Comparison of ENCODE assay signal across 1 cellular context in the genomic region with DNA sequence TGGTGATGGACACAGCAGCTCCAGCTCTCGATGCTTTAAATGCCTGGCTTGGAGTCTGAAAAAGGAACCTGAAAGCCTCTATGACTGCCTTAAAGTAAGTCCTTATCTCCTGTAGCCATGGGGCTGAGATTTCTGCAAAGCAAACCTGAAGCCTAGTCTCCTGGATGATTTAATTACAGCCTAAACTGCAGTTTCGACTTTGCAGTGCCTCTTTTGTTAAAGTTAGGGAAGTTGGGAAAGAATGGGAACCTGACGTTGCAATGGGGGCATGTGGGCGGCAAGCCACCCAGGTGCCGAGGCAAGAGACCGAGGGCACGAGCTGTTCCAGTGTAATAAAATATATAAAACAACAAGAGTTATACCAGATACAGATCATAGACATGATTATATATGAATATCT.
TF ChIP-seq lines count a peak whose summit lies in the region.

No MANE protein-coding gene starts in this region.

TF ChIP-seq in HepG2, 621 proteins besides CTCF, POLR2A, EP300 and RAD21:
- TF ChIP-seq REPIN1 (CRISPR knock-in tag; IDR thresholded peaks at IDR 0.05; ENCODE audit: borderline replicate concordance, low read depth) = 0 out of 2 replicates have a peak, but pooled peaks have one; percentile 11
- TF ChIP-seq ZSCAN25 (CRISPR knock-in tag; IDR thresholded peaks at IDR 0.05) = 0 out of 2 replicates have a peak, but pooled peaks have one; percentile 5
- TF ChIP-seq, protein P1, sequence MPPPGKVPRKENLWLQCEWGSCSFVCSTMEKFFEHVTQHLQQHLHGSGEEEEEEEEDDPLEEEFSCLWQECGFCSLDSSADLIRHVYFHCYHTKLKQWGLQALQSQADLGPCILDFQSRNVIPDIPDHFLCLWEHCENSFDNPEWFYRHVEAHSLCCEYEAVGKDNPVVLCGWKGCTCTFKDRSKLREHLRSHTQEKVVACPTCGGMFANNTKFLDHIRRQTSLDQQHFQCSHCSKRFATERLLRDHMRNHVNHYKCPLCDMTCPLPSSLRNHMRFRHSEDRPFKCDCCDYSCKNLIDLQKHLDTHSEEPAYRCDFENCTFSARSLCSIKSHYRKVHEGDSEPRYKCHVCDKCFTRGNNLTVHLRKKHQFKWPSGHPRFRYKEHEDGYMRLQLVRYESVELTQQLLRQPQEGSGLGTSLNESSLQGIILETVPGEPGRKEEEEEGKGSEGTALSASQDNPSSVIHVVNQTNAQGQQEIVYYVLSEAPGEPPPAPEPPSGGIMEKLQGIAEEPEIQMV (CRISPR knock-in tag; IDR thresholded peaks at IDR 0.05; ENCODE audit: low read depth) = 0 out of 2 replicates have a peak, but pooled peaks have one; percentile 1
- no peak for TF ChIP-seq ZFYVE20 (CRISPR knock-in tag; IDR thresholded peaks at IDR 0.05; ENCODE audit: borderline replicate concordance, low read depth)
- TF ChIP-seq, protein P2, sequence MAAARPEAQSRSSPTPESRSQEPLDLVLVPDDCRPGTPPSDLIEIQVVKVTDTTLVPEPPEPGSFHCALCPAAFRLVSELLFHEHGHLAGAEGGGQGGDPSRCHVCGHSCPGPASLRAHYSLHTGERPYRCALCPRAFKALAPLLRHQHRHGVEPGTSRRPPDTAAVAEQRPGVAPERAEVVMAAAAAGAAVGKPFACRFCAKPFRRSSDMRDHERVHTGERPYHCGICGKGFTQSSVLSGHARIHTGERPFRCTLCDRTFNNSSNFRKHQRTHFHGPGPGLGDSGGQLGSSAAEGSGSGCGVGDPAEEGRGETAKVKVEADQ (CRISPR knock-in tag; IDR thresholded peaks at IDR 0.05; ENCODE audit: borderline replicate concordance) = peak; percentile 38; the same call in 1 of the 2 replicates
- TF ChIP-seq ETV5 (CRISPR knock-in tag; IDR thresholded peaks at IDR 0.05; ENCODE audit: borderline replicate concordance) = no peak
